Comparison of ENCODE assay signal across 9 cellular contexts in the genomic region with DNA sequence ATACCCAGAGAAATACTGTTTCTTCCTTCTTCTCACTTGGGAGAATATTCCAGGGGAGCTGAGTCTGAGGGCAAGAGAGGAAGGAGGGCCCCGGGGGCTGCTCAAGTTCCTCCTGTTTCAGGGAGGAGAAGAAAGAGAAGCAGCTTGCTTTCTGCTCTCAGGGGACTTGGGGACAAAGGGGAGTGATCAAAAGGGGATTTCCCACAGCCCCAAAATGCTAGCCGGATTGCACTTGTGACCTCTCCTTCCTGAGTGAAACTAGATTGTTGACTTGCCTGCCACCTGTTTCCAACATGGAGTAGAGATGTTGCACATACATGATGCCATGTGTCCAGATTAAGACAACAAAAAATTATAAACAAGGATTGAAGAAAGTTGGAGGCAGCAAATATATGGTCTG. TPM values are rescaled to one million over a fixed set of nuclear protein-coding genes. Genes with fewer than 3 reads are reported as not detected.
A peak's percentile ranks its signal among the peaks of the same experiment; 100 is the strongest.
DNase-seq lines count a peak whose midpoint lies in the region; ATAC-seq, FAIRE-seq and TF ChIP-seq lines count a peak whose summit lies in the region.
"Had no signal": no experiment of that assay in that cellular context is flagged by ENCODE, and none has a peak within 500 bp of the region (broad histone marks: within the 10 kb centered on the region; RNA-seq: fewer than 3 reads in every experiment).

No MANE protein-coding gene starts in this region.

- CTCF ChIA-PET in Caco-2 (lab: Charles Lee) = no interaction called here

- no peaks in the 10 kb centered on the region for H3K27me3 ChIP-seq in Caco-2 (replicated peaks; ENCODE audit: control insufficient read depth, insufficient read depth, low read length)

- no peaks in the 10 kb centered on the region for H3K9me3 ChIP-seq in Caco-2

- no peak overlapping the region for H3K27ac Mint-ChIP-seq in Caco-2 (ENCODE audit: unreplicated experiment)

- H3K4me1 Mint-ChIP-seq in Caco-2 (ENCODE audit: low read depth, unreplicated experiment) = peaks cover 27% of the 10 kb centered on the region

- H3K4me3 Mint-ChIP-seq in Caco-2 (ENCODE audit: unreplicated experiment) = no peak overlapping the region

- H3K4me3 ChIP-seq in Caco-2 (ENCODE audit: low read depth, low read length) = no peak overlapping the region

- POLR2A ChIA-PET in Caco-2 (lab: Charles Lee) = no interaction called here

- peak; percentile 37; the same call in 1 of the 2 replicates for TF ChIP-seq POLR2A in GM12891 (IDR thresholded peaks at IDR 0.05; ENCODE audit: low read depth, low read length)

- H3K36me3 Mint-ChIP-seq in Caco-2 (ENCODE audit: insufficient read depth, unreplicated experiment) = no peaks in the 10 kb centered on the region

- peak; percentile 88 for FAIRE-seq in GM12891 (lab: Jason Lieb, UNC)
- FAIRE-seq: colon had no signal

- H3K36me3 ChIP-seq in Caco-2 (ENCODE audit: control insufficient read depth, insufficient read depth, low read length) = no peaks in the 10 kb centered on the region

- peak; percentile 52 for DNase-seq in GM12891 (ENCODE audit: insufficient read length, low spot score)
- DNase-seq in activated effector memory CD4-positive, alpha-beta T cell treated with Interleukin-2 at 50 U/mL for 16 hours = peak; percentile 16
- DNase-seq in stimulated activated CD4-positive, alpha-beta T cell treated with anti-CD3 and anti-CD28 coated beads, Interleukin-4, amount 100 ng/mL, for 24 hours = peak; percentile 51
- no peak for DNase-seq in Caco-2
- DNase-seq in omental fat pad (ENCODE audit: low spot score) = no peak
- no peak for DNase-seq in NCI-H345 treated with DMSO at 0.1 percent for 48 hours (lab: John Stamatoyannopoulos, UW; ENCODE audit: unreplicated experiment)

- TF ChIP-seq CTCF in Caco-2 (IDR thresholded peaks at IDR 0.05; ENCODE audit: insufficient read depth in 1 of 2, low read depth in 1 of 2, low read length in 1 of 2, severe bottlenecking in 1 of 2, unreplicated experiment in 1 of 2) (no peak), omental fat pad (IDR thresholded peaks at IDR 0.05) (no peak)

- intact Hi-C loops in Caco-2 (cut with micrococcal nuclease; ENCODE audit: unreplicated experiment) = no loop called here

- H3K9me3 Mint-ChIP-seq in Caco-2 (ENCODE audit: unreplicated experiment) = no peaks in the 10 kb centered on the region

- BruUV-seq in Caco-2 (replicated peaks; lab: Mats Ljungman, UMichigan) = no TSS peak

- no peaks in the 10 kb centered on the region for H3K27me3 Mint-ChIP-seq in Caco-2 (ENCODE audit: insufficient read depth, unreplicated experiment)

- H3K4me1 ChIP-seq in Caco-2 = peaks cover 17% of the 10 kb centered on the region

- ATAC-seq in GM19468 (IDR thresholded peaks at IDR 0.05; ENCODE audit: extremely low read depth, unreplicated experiment) (peak; percentile 76), HG03460 (IDR thresholded peaks at IDR 0.05; ENCODE audit: unreplicated experiment) (peak; percentile 81), omental fat pad (ENCODE audit: low FRiP score) (no peak)

TF ChIP-seq in GM12891, 5 proteins besides CTCF, POLR2A, EP300 and RAD21:
- peak; percentile 58; the same call in 1 of the 2 replicates for TF ChIP-seq POLR2AphosphoS5 (IDR thresholded peaks at IDR 0.05; ENCODE audit: low read depth, low read length)
- peak; percentile 40; the same call in 1 of the 2 replicates for TF ChIP-seq TAF1 (IDR thresholded peaks at IDR 0.05; ENCODE audit: low read depth, low read length)
- no peak; the same call in 1 of the 2 replicates for TF ChIP-seq POU2F2 (IDR thresholded peaks at IDR 0.05; ENCODE audit: low read depth, low read length)
- TF ChIP-seq SPI1 (IDR thresholded peaks at IDR 0.05; ENCODE audit: low read depth, low read length) = peak; percentile 41; the same call in 1 of the 2 replicates

RNA-seq across cellular contexts. Expression of gene PDCD4, which starts 28.7 kb away (rescaled TPM):
- polyA plus RNA-seq in GM12891 (2012; ENCODE audit: low read depth, missing spikeins) = 287 TPM
- total RNA-seq in Caco-2 (2022) = 65.5 and 66.1 TPM in 2 replicates
- total RNA-seq in omental fat pad = 100 to 1,000 TPM in 2 of 4 donors, 10 to 100 TPM in 2; 69.7 to 127 (median 102) TPM

Comparison
In these comparisons a context has a peak if more than half of its experiments do, and no peak if none do; other contexts are left out.
1. DNase-seq: peak in GM12891 (single experiment), activated effector memory CD4-positive, alpha-beta T cell treated with Interleukin-2 at 50 U/mL for 16 hours (single experiment) and stimulated activated CD4-positive, alpha-beta T cell treated with anti-CD3 and anti-CD28 coated beads, Interleukin-4, amount 100 ng/mL, for 24 hours (single experiment); none in Caco-2 (0 of 2), omental fat pad (single experiment) and NCI-H345 treated with DMSO at 0.1 percent for 48 hours (single experiment).